In the genomic region with DNA sequence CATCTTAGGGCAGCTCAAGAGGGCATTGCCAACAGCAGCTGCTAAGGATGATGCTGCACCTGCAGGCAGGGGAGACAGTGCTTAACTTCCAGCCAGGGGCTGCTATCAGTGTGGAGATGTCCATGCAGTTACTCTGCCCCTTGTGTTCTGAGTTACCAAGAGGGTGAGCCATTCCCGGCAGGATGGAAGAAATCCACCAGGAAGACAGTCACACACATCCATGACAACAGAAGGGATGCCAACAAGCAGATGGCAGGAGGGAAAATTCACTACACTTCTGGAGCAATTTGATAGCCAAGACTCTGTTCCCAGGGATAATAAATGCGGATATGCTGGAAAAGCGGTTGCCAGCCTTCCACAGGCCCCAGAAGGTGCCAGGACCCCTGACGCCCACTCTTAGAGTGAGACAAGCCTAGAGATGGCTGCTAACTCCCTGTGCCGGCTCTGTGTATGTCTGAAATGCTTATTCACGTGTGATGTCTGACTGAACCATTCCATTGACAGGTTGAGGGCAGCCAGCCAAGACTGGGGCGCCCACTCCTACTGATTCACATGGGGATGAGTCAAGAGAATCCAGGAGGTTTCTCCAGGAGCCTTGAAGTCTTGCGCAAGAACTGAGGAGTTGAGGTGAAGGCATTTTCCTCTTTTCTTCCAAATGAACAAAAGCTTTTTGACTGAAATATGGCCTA, we compare ENCODE assay signal across 14 cellular contexts. TPM values are rescaled to one million over a fixed set of nuclear protein-coding genes. Genes with fewer than 3 reads are reported as not detected.
DNase-seq lines count a peak whose midpoint lies in the region; ATAC-seq and TF ChIP-seq lines count a peak whose summit lies in the region.
"Had no signal": no experiment of that assay in that cellular context is flagged by ENCODE, and none has a peak within 500 bp of the region (broad histone marks: within the 10 kb centered on the region; RNA-seq: fewer than 3 reads in every experiment).

No MANE protein-coding gene starts in this region.

- H3K4me1 Mint-ChIP-seq in activated CD4-positive, alpha-beta T cell treated with anti-CD3 and anti-CD28 coated beads, Interleukin-2, amount 10 ng/mL, durations not matched to agents 7 days and 5 days: peaks cover 18% of the 10 kb centered on the region
- H3K4me1 Mint-ChIP-seq: mesothelial cell of epicardium had no signal

- in situ Hi-C loops in G401 (cut with HindIII; ENCODE audit: low sequenced_read_pairs): no loop called here

- TF ChIP-seq POLR2A in erythroblast (IDR thresholded peaks at IDR 0.05; ENCODE audit: low read length): no peak

- POLR2A ChIA-PET in activated CD4-positive, alpha-beta T cell treated with anti-CD3 and anti-CD28 coated beads, Interleukin-2, amount 10 ng/mL, durations not matched to agents 7 days and 5 days (lab: Charles Lee): no interaction called here

- peaks cover 9% of the 10 kb centered on the region for H3K27me3 Mint-ChIP-seq in activated CD4-positive, alpha-beta T cell treated with anti-CD3 and anti-CD28 coated beads, Interleukin-2, amount 10 ng/mL, durations not matched to agents 7 days and 5 days
- H3K27me3 Mint-ChIP-seq: CD4-positive, alpha-beta T cell had no signal

- H3K9me3 Mint-ChIP-seq in activated CD4-positive, alpha-beta T cell treated with anti-CD3 and anti-CD28 coated beads, Interleukin-2, amount 10 ng/mL, durations not matched to agents 7 days and 5 days: peaks cover 5% of the 10 kb centered on the region
- H3K9me3 Mint-ChIP-seq: CD4-positive, alpha-beta T cell had no signal

- no peak overlapping the region for H3K27ac Mint-ChIP-seq in activated CD4-positive, alpha-beta T cell treated with anti-CD3 and anti-CD28 coated beads, Interleukin-2, amount 10 ng/mL, durations not matched to agents 7 days and 5 days
- H3K27ac Mint-ChIP-seq: CD4-positive, alpha-beta T cell; mesothelial cell of epicardium had no signal

- no peak for ATAC-seq in HG02759 (IDR thresholded peaks at IDR 0.05; ENCODE audit: unreplicated experiment)
- ATAC-seq: psoas muscle had no signal

- DNase-seq in G401 (ENCODE audit: low spot score) (peak; percentile 51), NCI-H446 (lab: John Stamatoyannopoulos, UW) (peak; percentile 65 to 91), cerebellum (ENCODE audit: low spot score) (peak; percentile 54), occipital lobe (lab: John Stamatoyannopoulos, UW) (peak; percentile 65), erythroblast (lab: John Stamatoyannopoulos, UW) (no peak)
- DNase-seq in NK-92 treated with Interleukin-12 subunit alpha and Interleukin-12 subunit beta, amount 100 ng/mL, for 24 hours (lab: John Stamatoyannopoulos, UW): no peak
- no peak for DNase-seq in activated CD4-positive, alpha-beta T cell treated with anti-CD3 and anti-CD28 coated beads, Interleukin-2, amount 10 ng/mL, durations not matched to agents 7 days and 5 days
- DNase-seq: CD4-positive, alpha-beta T cell; NCI-H2081; psoas muscle had no signal

- no peaks in the 10 kb centered on the region for H3K36me3 Mint-ChIP-seq in activated CD4-positive, alpha-beta T cell treated with anti-CD3 and anti-CD28 coated beads, Interleukin-2, amount 10 ng/mL, durations not matched to agents 7 days and 5 days (ENCODE audit: low read depth)
- H3K36me3 Mint-ChIP-seq: mesothelial cell of epicardium had no signal

- H3K4me3 Mint-ChIP-seq in activated CD4-positive, alpha-beta T cell treated with anti-CD3 and anti-CD28 coated beads, Interleukin-2, amount 10 ng/mL, durations not matched to agents 7 days and 5 days: no peak overlapping the region
- H3K4me3 Mint-ChIP-seq: CD4-positive, alpha-beta T cell; mesothelial cell of epicardium had no signal

- CTCF ChIA-PET in activated CD4-positive, alpha-beta T cell treated with anti-CD3 and anti-CD28 coated beads, Interleukin-2, amount 10 ng/mL, durations not matched to agents 7 days and 5 days (lab: Charles Lee): interaction anchor here (0.8 to 2.1 kb wide), 4 partner anchors 10 to 25 kb away, joined by 3 to 7 read pairs (median 4); no protein-coding TSS in a partner anchor

RNA-seq across cellular contexts. Expression of a gene that starts 24.5 kb away (rescaled TPM):
- total RNA-seq in G401 (2014; rRNA removed; shearing (Covaris generic)): not detected in 2 replicates
- total RNA-seq in cerebellum (0.18 TPM), occipital lobe (0.16 TPM)
- total RNA-seq in activated CD4-positive, alpha-beta T cell treated with anti-CD3 and anti-CD28 coated beads, Interleukin-2, amount 10 ng/mL, durations not matched to agents 7 days and 5 days: under 1 TPM; 0.25 to 0.35 TPM
- total RNA-seq: CD4-positive, alpha-beta T cell; OCI-LY7; T-helper 2 cell treated with Interferon-gamma antibody and Interleukin-4, amounts not matched to agents 100 ng/mL and 5 ng/mL, for 36 hours had no signal

Comparison
In these comparisons a context has a peak if more than half of its experiments do, and no peak if none do; other contexts are left out.
1. DNase-seq: peak in G401 (single experiment), NCI-H446 (2 of 2), cerebellum (single experiment) and occipital lobe (single experiment); none in erythroblast (0 of 2), NK-92 treated with Interleukin-12 subunit alpha and Interleukin-12 subunit beta, amount 100 ng/mL, for 24 hours (single experiment) and activated CD4-positive, alpha-beta T cell treated with anti-CD3 and anti-CD28 coated beads, Interleukin-2, amount 10 ng/mL, durations not matched to agents 7 days and 5 days (single experiment).